1 cellular context compared by ENCODE assay signal in genomic region chr19:14530005-14530348, GRCh38.
TF ChIP-seq lines count a peak whose summit lies in the region.

No MANE protein-coding gene starts in this region.

TF ChIP-seq in HepG2, 621 proteins besides CTCF, POLR2A, EP300 and RAD21 (continued from another document):
- TF ChIP-seq ZNF318 (CRISPR knock-in tag; IDR thresholded peaks at IDR 0.05) (no peak), POGK (CRISPR knock-in tag; conservative IDR thresholded peaks at IDR 0.05) (0 out of 2 replicates have a peak, but pooled peaks have one; percentile 56), RFXANK (CRISPR knock-in tag; IDR thresholded peaks at IDR 0.05) (no peak)
